In genomic region chr7:2819161-2819953, GRCh38 we compare ENCODE assay signal across 1 cellular context.
TF ChIP-seq lines count a peak whose summit lies in the region.

No MANE protein-coding gene starts in this region.

TF ChIP-seq in SK-N-SH, 30 proteins besides CTCF, POLR2A, EP300 and RAD21 (continued from another document):
- TF ChIP-seq ZBTB33 (IDR thresholded peaks at IDR 0.05; ENCODE audit: borderline replicate concordance, low read depth) (no peak), USF1 (IDR thresholded peaks at IDR 0.05; ENCODE audit: borderline replicate concordance, low read depth) (no peak), SMC3 (IDR thresholded peaks at IDR 0.05; ENCODE audit: low read depth, low read length) (no peak), CHD2 (IDR thresholded peaks at IDR 0.05; ENCODE audit: low read length, partially characterized antibody) (no peak)
